Comparison of ENCODE assay signal across 20 cellular contexts in the genomic region with DNA sequence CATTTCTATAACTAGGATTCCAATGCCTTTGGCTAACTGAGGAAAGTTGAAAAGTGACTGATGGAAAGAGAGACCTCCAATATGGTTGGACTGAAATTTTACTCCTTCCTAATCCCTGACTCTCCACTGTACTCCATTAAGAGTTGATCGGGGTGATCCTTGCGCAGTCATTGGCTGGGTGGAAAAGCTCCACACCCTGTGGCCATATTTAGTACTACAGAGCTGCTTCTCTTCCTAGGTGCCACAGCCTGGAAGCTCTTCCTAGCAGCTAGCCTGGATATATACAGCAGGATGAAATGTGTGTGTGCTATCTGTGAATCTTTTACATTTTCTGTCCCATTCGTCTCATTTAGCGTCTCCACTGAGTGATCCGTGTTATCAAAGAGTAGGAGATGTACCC.
DNase-seq lines count a peak whose midpoint lies in the region; ATAC-seq and TF ChIP-seq lines count a peak whose summit lies in the region.
"Had no signal": no experiment of that assay in that cellular context is flagged by ENCODE, and none has a peak within 500 bp of the region (broad histone marks: within the 10 kb centered on the region; RNA-seq: fewer than 3 reads in every experiment).

No MANE protein-coding gene starts in this region.

- in situ Hi-C loops in Panc1 (cut with HindIII; ENCODE audit: low pct_unique_long_range_greater_than_20kb, low sequenced_read_pairs) = no loop called here

- H3K36me3 ChIP-seq in Panc1 (ENCODE audit: control insufficient read depth, insufficient read depth, low read length) = no peaks in the 10 kb centered on the region
- no peaks in the 10 kb centered on the region for H3K36me3 ChIP-seq in smooth muscle cell (ENCODE audit: low read depth)
- no peaks in the 10 kb centered on the region for H3K36me3 ChIP-seq in testis (ENCODE audit: low read depth, missing control alignments)
- no peaks in the 10 kb centered on the region for H3K36me3 ChIP-seq in adrenal gland (replicated peaks in 1 of 2)
- H3K36me3 ChIP-seq: HAP-1, thoracic aorta had no signal

- POLR2A ChIA-PET in Panc1 (lab: Charles Lee) = no interaction called here

- no peaks in the 10 kb centered on the region for H3K4me1 ChIP-seq in Panc1 (ENCODE audit: control insufficient read depth, insufficient read depth, low read length)
- H3K4me1 ChIP-seq in smooth muscle cell (ENCODE audit: low read depth) = no peaks in the 10 kb centered on the region
- H3K4me1 ChIP-seq in testis = no peaks in the 10 kb centered on the region
- no peaks in the 10 kb centered on the region for H3K4me1 ChIP-seq in adrenal gland (replicated peaks in 1 of 2)
- H3K4me1 ChIP-seq: HAP-1 had no signal

- TF ChIP-seq POLR2A in testis (IDR thresholded peaks at IDR 0.05) (no peak), adrenal gland (IDR thresholded peaks at IDR 0.05) (no peak)

- no peaks in the 10 kb centered on the region for H4K20me1 ChIP-seq in smooth muscle cell (ENCODE audit: low read depth)

- no peaks in the 10 kb centered on the region for H3K27me3 ChIP-seq in Panc1 (ENCODE audit: control insufficient read depth, insufficient read depth, low read length)
- peaks cover 6% of the 10 kb centered on the region for H3K27me3 ChIP-seq in smooth muscle cell (ENCODE audit: low read depth)
- H3K27me3 ChIP-seq in testis = no peaks in the 10 kb centered on the region
- no peaks in the 10 kb centered on the region for H3K27me3 ChIP-seq in adrenal gland

- peak; percentile 9; the same call in 1 of the 2 replicates for TF ChIP-seq CTCF in Panc1 (IDR thresholded peaks at IDR 0.05)
- peak; percentile 35 for TF ChIP-seq CTCF in epithelial cell of esophagus (IDR thresholded peaks at IDR 0.05; ENCODE audit: insufficient read depth, low read depth, low read length, missing control alignments)
- TF ChIP-seq CTCF in smooth muscle cell (IDR thresholded peaks at IDR 0.05; ENCODE audit: borderline replicate concordance, insufficient read depth, poor library complexity, severe bottlenecking) = peak; percentile 4
- TF ChIP-seq CTCF in testis (IDR thresholded peaks at IDR 0.05) = no peak
- TF ChIP-seq CTCF in adrenal gland (IDR thresholded peaks at IDR 0.05) = no peak

- intact Hi-C loops in Panc1 (cut with micrococcal nuclease; ENCODE audit: unreplicated experiment) (no loop called here), testis (cut with DNase I; ENCODE audit: low total_unique reads) (no loop called here), adrenal gland (cut with DNase I) (loop anchor here in 1 of 2 donors (10.0 kb wide), 1 partner anchor 284 kb away; no protein-coding TSS in a partner anchor)

- WGBS in smooth muscle cell (ENCODE audit: low lambda C conversion rate) = 94% methylated on average over 5 of the region's 5 CpGs
- 91 to 95% methylated on average over 5 of the region's 5 CpGs for WGBS in testis, 2 donors
- 95 to 98% (median 97%) methylated on average over 5 of the region's 5 CpGs for WGBS in adrenal gland, 4 donors

- H2AFZ ChIP-seq in smooth muscle cell (ENCODE audit: low read depth) = no peak overlapping the region

- H3K4me3 ChIP-seq in Panc1 (ENCODE audit: low read depth in 2 of 2, low read length in 2 of 2) (no peak overlapping the region), epithelial cell of esophagus (ENCODE audit: low read length) (no peak overlapping the region), smooth muscle cell (no peak overlapping the region), testis (no peak overlapping the region), adrenal gland (no peak overlapping the region)
- H3K4me3 ChIP-seq: HAP-1, thoracic aorta had no signal

- CTCF ChIA-PET in Panc1 (lab: Charles Lee) = interaction anchor here (0.6 to 0.9 kb wide), 2 partner anchors 102 to 103 kb away, joined by 3 read pairs; no protein-coding TSS in a partner anchor

- H3K9me3 ChIP-seq in Panc1 (ENCODE audit: control insufficient read depth, insufficient read depth, low read depth, low read length) = no peaks in the 10 kb centered on the region
- H3K9me3 ChIP-seq in smooth muscle cell (replicated peaks; ENCODE audit: low read depth) = no peaks in the 10 kb centered on the region
- no peaks in the 10 kb centered on the region for H3K9me3 ChIP-seq in testis
- no peaks in the 10 kb centered on the region for H3K9me3 ChIP-seq in adrenal gland (replicated peaks in 1 of 3)
- H3K9me3 ChIP-seq: HAP-1, thoracic aorta had no signal

- DNase-seq in NCI-H748 (lab: John Stamatoyannopoulos, UW; ENCODE audit: unreplicated experiment) (peak; percentile 8), NCI-H748 treated with DMSO at 0.1 percent for 48 hours (lab: John Stamatoyannopoulos, UW) (no peak), Panc1 (ENCODE audit: low read depth, low spot score) (no peak), epithelial cell of esophagus (ENCODE audit: low read depth) (peak; percentile 9), smooth muscle cell (lab: John Stamatoyannopoulos, UW; ENCODE audit: unreplicated experiment) (no peak), testis (no peak), NCI-H524 treated with DMSO at 0.1 percent for 48 hours (lab: John Stamatoyannopoulos, UW) (no peak), adrenal gland (no peak)
- DNase-seq: activated CD4-positive, alpha-beta T cell treated with anti-CD3 and anti-CD28 coated beads for 36 hours; activated effector memory CD4-positive, alpha-beta T cell treated with Interleukin-2 at 50 U/mL for 16 hours; caudate nucleus; DMS79 treated with DMSO at 0.1 percent for 48 hours; effector memory CD4-positive, alpha-beta T cell; hypothalamus; NCI-H1092; NCI-H526 treated with DMSO at 0.1 percent for 48 hours; nephron progenitor cell had no signal

- no TSS peak for BruUV-seq in Panc1 (replicated peaks; lab: Mats Ljungman, UMichigan)

- H3K79me2 ChIP-seq in smooth muscle cell (ENCODE audit: low read depth) = no peaks in the 10 kb centered on the region

- no peak overlapping the region for H3K4me2 ChIP-seq in smooth muscle cell

- H3K9ac ChIP-seq in smooth muscle cell (ENCODE audit: low read depth) = no peak overlapping the region

- 0 out of 2 replicates have a peak, but pooled peaks have one; percentile 53 for ATAC-seq in Panc1
- ATAC-seq: activated CD4-positive, alpha-beta T cell treated with anti-CD3 and anti-CD28 coated beads for 36 hours had no signal

- H3F3A ChIP-seq in smooth muscle cell (ENCODE audit: low read depth) = no peaks in the 10 kb centered on the region

- no peak overlapping the region for H3K27ac ChIP-seq in Panc1 (ENCODE audit: low read length)
- no peak overlapping the region for H3K27ac ChIP-seq in smooth muscle cell (ENCODE audit: low read depth)
- no peak overlapping the region for H3K27ac ChIP-seq in testis
- H3K27ac ChIP-seq in adrenal gland = no peak overlapping the region
- H3K27ac ChIP-seq: C4-2B, thoracic aorta had no signal

Comparison
In these comparisons a context has a peak if more than half of its experiments do, and no peak if none do; other contexts are left out.
1. DNase-seq: peak in NCI-H748 (single experiment) and epithelial cell of esophagus (single experiment); none in NCI-H748 treated with DMSO at 0.1 percent for 48 hours (single experiment), Panc1 (single experiment), smooth muscle cell (single experiment), testis (single experiment), NCI-H524 treated with DMSO at 0.1 percent for 48 hours (single experiment) and adrenal gland (0 of 7).
2. CTCF ChIP-seq: peak in Panc1 (single experiment), epithelial cell of esophagus (single experiment) and smooth muscle cell (single experiment); none in testis (0 of 3) and adrenal gland (0 of 6).